12 cellular contexts compared by ENCODE assay signal in genomic region chr11:5818245-5818865, GRCh38. TPM values are rescaled to one million over a fixed set of nuclear protein-coding genes. Genes with fewer than 3 reads are reported as not detected.
DNase-seq lines count a peak whose midpoint lies in the region; ATAC-seq and TF ChIP-seq lines count a peak whose summit lies in the region.
"Had no signal": no experiment of that assay in that cellular context is flagged by ENCODE, and none has a peak within 500 bp of the region (broad histone marks: within the 10 kb centered on the region; RNA-seq: fewer than 3 reads in every experiment).

No MANE protein-coding gene starts in this region.

- no peaks in the 10 kb centered on the region for H4K20me1 ChIP-seq in GM23248 (ENCODE audit: insufficient read depth)

- intact Hi-C loops in gastrocnemius medialis (cut with DNase I; ENCODE audit: low total_unique reads): no loop called here

- TF ChIP-seq POLR2A in gastrocnemius medialis (IDR thresholded peaks at IDR 0.05): no peak

- no peak overlapping the region for H3K27ac ChIP-seq in GM23248
- no peak overlapping the region for H3K27ac ChIP-seq in gastrocnemius medialis
- H3K27ac ChIP-seq: parathyroid adenoma had no signal

- H2AFZ ChIP-seq in GM23248: no peak overlapping the region
- H2AFZ ChIP-seq: parathyroid adenoma had no signal

- no peak for TF ChIP-seq CTCF in gastrocnemius medialis (IDR thresholded peaks at IDR 0.05 in 4 of 5, conservative IDR thresholded peaks at IDR 0.05 in 1 of 5)

- peak overlapping the region; percentile 58 for H3K4me3 Mint-ChIP-seq in activated naive CD8-positive, alpha-beta T cell treated with anti-CD3 and anti-CD28 coated beads for 36 hours

- ATAC-seq in GM18867 (IDR thresholded peaks at IDR 0.05; ENCODE audit: unreplicated experiment) (peak; percentile 78), HG03097 (IDR thresholded peaks at IDR 0.05; ENCODE audit: low FRiP score, unreplicated experiment) (peak; percentile 56), GM18873 (IDR thresholded peaks at IDR 0.05; ENCODE audit: low FRiP score, unreplicated experiment) (no peak), gastrocnemius medialis (no peak)

- peak overlapping the region; percentile 17 for H3K27ac Mint-ChIP-seq in activated naive CD8-positive, alpha-beta T cell treated with anti-CD3 and anti-CD28 coated beads for 36 hours

- H3F3A ChIP-seq in GM23248 (ENCODE audit: insufficient read depth): no peaks in the 10 kb centered on the region

- H3K9ac ChIP-seq in GM23248: no peak overlapping the region
- H3K9ac ChIP-seq: parathyroid adenoma had no signal

- H3K4me2 ChIP-seq in GM23248 (ENCODE audit: unreplicated experiment): no peak overlapping the region

- no peaks in the 10 kb centered on the region for H3K9me3 ChIP-seq in GM23248 (ENCODE audit: low read depth)
- no peaks in the 10 kb centered on the region for H3K9me3 ChIP-seq in gastrocnemius medialis
- H3K9me3 ChIP-seq: HAP-1 had no signal

- H3K4me1 ChIP-seq in GM23248 (ENCODE audit: insufficient read depth) (no peaks in the 10 kb centered on the region), gastrocnemius medialis (no peaks in the 10 kb centered on the region)
- H3K4me1 ChIP-seq: HAP-1, parathyroid adenoma had no signal

- no peaks in the 10 kb centered on the region for H3K36me3 ChIP-seq in GM23248 (ENCODE audit: low read depth)
- H3K36me3 ChIP-seq in gastrocnemius medialis: no peaks in the 10 kb centered on the region
- H3K36me3 ChIP-seq: HAP-1 had no signal

- H3K4me3 ChIP-seq in GM23248 (no peak overlapping the region), gastrocnemius medialis (no peak overlapping the region)
- H3K4me3 ChIP-seq: HAP-1 had no signal

- no peaks in the 10 kb centered on the region for H3K9me3 Mint-ChIP-seq in activated naive CD8-positive, alpha-beta T cell treated with anti-CD3 and anti-CD28 coated beads for 36 hours

- H3K79me2 ChIP-seq in GM23248 (ENCODE audit: insufficient read depth): no peaks in the 10 kb centered on the region
- H3K79me2 ChIP-seq: parathyroid adenoma had no signal

- H3K27me3 Mint-ChIP-seq in activated naive CD8-positive, alpha-beta T cell treated with anti-CD3 and anti-CD28 coated beads for 36 hours: no peaks in the 10 kb centered on the region

- DNase-seq in ACHN (peak; percentile 20), GM23248 (no peak), HCEC 1CT (no peak), gastrocnemius medialis (no peak)
- DNase-seq in activated naive CD8-positive, alpha-beta T cell treated with anti-CD3 and anti-CD28 coated beads for 36 hours: no peak
- DNase-seq: NCI-H1417 had no signal

- H3K9me2 ChIP-seq in GM23248 (ENCODE audit: insufficient read depth): no peaks in the 10 kb centered on the region

- in situ Hi-C loops in ACHN (cut with HindIII; ENCODE audit: low pct_ligation_motif_present, low pct_unique_long_range_greater_than_20kb, low sequenced_read_pairs) (no loop called here), GM23248 (cut with MboI) (no loop called here), gastrocnemius medialis (cut with MboI; ENCODE audit: low sequenced_read_pairs in 4 of 4) (loop anchor here in 3 of 4 donors (25.0 kb wide), 3 partner anchors 331 to 1181 kb away; partner anchors contain the start of genes OR51D1 (in 1 of the 3), OR51E1 (in 1 of the 3) and OR52D1 (in 1 of the 3))

- WGBS in GM23248 (ENCODE audit: low coverage in 1 of 2, low lambda C conversion rate in 2 of 2, missing lambda C conversion rate in 2 of 2), 2 experiments: 65 to 76% methylated on average over 1 of the region's 1 CpG

- H3K36me3 Mint-ChIP-seq in activated naive CD8-positive, alpha-beta T cell treated with anti-CD3 and anti-CD28 coated beads for 36 hours: no peaks in the 10 kb centered on the region

- H3K27me3 ChIP-seq in GM23248 (replicated peaks; ENCODE audit: insufficient read depth) (0 out of 2 replicates have a peak, but pooled peaks cover 4% of the 10 kb centered on the region), gastrocnemius medialis (no peaks in the 10 kb centered on the region)

- H3K4me1 Mint-ChIP-seq in activated naive CD8-positive, alpha-beta T cell treated with anti-CD3 and anti-CD28 coated beads for 36 hours: peaks cover 14% of the 10 kb centered on the region

RNA-seq across cellular contexts. Expression of gene OR52N2, which starts 9.6 kb away (rescaled TPM):
- total RNA-seq in activated naive CD8-positive, alpha-beta T cell treated with anti-CD3 and anti-CD28 coated beads for 36 hours: not detected
- not detected in 2 replicates for total RNA-seq in GM23248 (2014; rRNA removed; shearing (Covaris generic))
- not detected in 2 replicates for polyA plus RNA-seq in GM23248 (2016; fragmentation: Nextera tagmentation; extraction: Ambion mirVana)
- not detected for total RNA-seq in gastrocnemius medialis
- total RNA-seq: T-helper 1 cell treated with Interleukin-12 subunit alpha and Interleukin-12 subunit beta and Interleukin-4 antibody, amounts not matched to agents 30 ng/mL and 1 ng/mL, for 36 hours had no signal

RNA-seq across cellular contexts. Expression of gene OR52E6, which starts 23.3 kb away (rescaled TPM):
- total RNA-seq in activated naive CD8-positive, alpha-beta T cell treated with anti-CD3 and anti-CD28 coated beads for 36 hours: not detected
- total RNA-seq in GM23248 (2014; rRNA removed; shearing (Covaris generic)): not detected in 2 replicates
- polyA plus RNA-seq in GM23248 (2016; fragmentation: Nextera tagmentation; extraction: Ambion mirVana): not detected in 2 replicates
- total RNA-seq in gastrocnemius medialis: not detected
- total RNA-seq: T-helper 1 cell treated with Interleukin-12 subunit alpha and Interleukin-12 subunit beta and Interleukin-4 antibody, amounts not matched to agents 30 ng/mL and 1 ng/mL, for 36 hours had no signal

RNA-seq across cellular contexts. Expression of gene OR52N1, which starts 27.3 kb away (rescaled TPM):
- total RNA-seq in activated naive CD8-positive, alpha-beta T cell treated with anti-CD3 and anti-CD28 coated beads for 36 hours: not detected
- total RNA-seq in GM23248 (2014; rRNA removed; shearing (Covaris generic)): not detected in 2 replicates
- polyA plus RNA-seq in GM23248 (2016; fragmentation: Nextera tagmentation; extraction: Ambion mirVana): not detected in 2 replicates
- total RNA-seq in gastrocnemius medialis: not detected
- total RNA-seq: T-helper 1 cell treated with Interleukin-12 subunit alpha and Interleukin-12 subunit beta and Interleukin-4 antibody, amounts not matched to agents 30 ng/mL and 1 ng/mL, for 36 hours had no signal

RNA-seq across cellular contexts. Expression of gene OR52N5, which starts 35.2 kb away (rescaled TPM):
- total RNA-seq in activated naive CD8-positive, alpha-beta T cell treated with anti-CD3 and anti-CD28 coated beads for 36 hours: not detected
- total RNA-seq in GM23248 (2014; rRNA removed; shearing (Covaris generic)): not detected in 2 replicates
- polyA plus RNA-seq in GM23248 (2016; fragmentation: Nextera tagmentation; extraction: Ambion mirVana): not detected in 2 replicates
- total RNA-seq in gastrocnemius medialis: not detected
- total RNA-seq: T-helper 1 cell treated with Interleukin-12 subunit alpha and Interleukin-12 subunit beta and Interleukin-4 antibody, amounts not matched to agents 30 ng/mL and 1 ng/mL, for 36 hours had no signal

RNA-seq across cellular contexts. Expression of gene OR52E8, which starts 39.1 kb away (rescaled TPM):
- not detected for total RNA-seq in activated naive CD8-positive, alpha-beta T cell treated with anti-CD3 and anti-CD28 coated beads for 36 hours
- total RNA-seq in GM23248 (2014; rRNA removed; shearing (Covaris generic)): not detected in 2 replicates
- polyA plus RNA-seq in GM23248 (2016; fragmentation: Nextera tagmentation; extraction: Ambion mirVana): not detected in 2 replicates
- total RNA-seq in gastrocnemius medialis: not detected
- total RNA-seq: T-helper 1 cell treated with Interleukin-12 subunit alpha and Interleukin-12 subunit beta and Interleukin-4 antibody, amounts not matched to agents 30 ng/mL and 1 ng/mL, for 36 hours had no signal

Comparison
In these comparisons a context has a peak if more than half of its experiments do, and no peak if none do; other contexts are left out.
1. ATAC-seq: peak in GM18867 (single experiment) and HG03097 (single experiment); none in GM18873 (single experiment) and gastrocnemius medialis (0 of 2).
2. in situ Hi-C loops: an anchor here in gastrocnemius medialis (25.0 kb wide); none called in ACHN and GM23248.